ENCODE assay signal across 1 cellular context in genomic region chr3:44923634-44924033, GRCh38.
TF ChIP-seq lines count a peak whose summit lies in the region.

No MANE protein-coding gene starts in this region.

TF ChIP-seq in SK-N-SH treated with all-trans-retinoic acid at 6 μM for 48 hours, 23 proteins besides CTCF, POLR2A, EP300 and RAD21 (continued from another document):
- TF ChIP-seq CSRNP3 (CRISPR knock-in tag; IDR thresholded peaks at IDR 0.05) (no peak), ZFP30 (CRISPR knock-in tag; IDR thresholded peaks at IDR 0.05) (no peak), ZNF565 (CRISPR knock-in tag; conservative IDR thresholded peaks at IDR 0.05; ENCODE audit: low read depth) (no peak), TSHZ2 (CRISPR knock-in tag; IDR thresholded peaks at IDR 0.05) (no peak), PPARA (CRISPR knock-in tag; IDR thresholded peaks at IDR 0.05; ENCODE audit: borderline replicate concordance) (no peak), ZNF8 (CRISPR knock-in tag; IDR thresholded peaks at IDR 0.05) (no peak), ZC3H10 (CRISPR knock-in tag; IDR thresholded peaks at IDR 0.05) (no peak), TOX (CRISPR knock-in tag; IDR thresholded peaks at IDR 0.05; ENCODE audit: borderline replicate concordance) (no peak)
